ENCODE assay signal across 8 cellular contexts in the genomic region with DNA sequence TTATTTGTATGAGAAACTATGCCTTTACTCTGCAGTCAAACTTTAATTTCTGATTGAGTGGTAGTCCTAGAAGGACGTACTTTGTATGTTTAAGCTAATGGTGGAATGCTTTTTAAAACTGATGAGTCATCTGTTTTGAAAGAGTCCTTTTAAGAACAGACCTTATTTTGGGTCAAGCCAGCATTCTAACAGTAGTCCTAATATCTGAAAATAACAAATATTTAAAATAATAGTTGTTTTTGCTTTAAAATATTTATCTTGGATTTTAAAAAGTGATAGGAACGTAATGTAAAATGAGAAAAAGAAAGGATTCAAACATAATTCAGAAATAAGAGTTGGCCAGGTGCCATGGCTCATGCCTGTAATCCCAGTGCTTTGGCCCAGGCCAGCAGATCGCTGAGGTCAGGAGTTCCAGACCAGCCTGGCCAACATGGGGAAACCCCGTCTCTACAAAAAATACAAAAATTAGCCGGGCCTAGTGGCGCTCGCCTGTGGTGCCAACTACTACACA. TPM values are rescaled to one million over a fixed set of nuclear protein-coding genes. Genes with fewer than 3 reads are reported as not detected.
DNase-seq lines count a peak whose midpoint lies in the region; ATAC-seq and TF ChIP-seq lines count a peak whose summit lies in the region.

No MANE protein-coding gene starts in this region.

- peaks cover 22% of the 10 kb centered on the region for H3K36me3 Mint-ChIP-seq in activated CD8-positive, alpha-beta T cell treated with anti-CD3 and anti-CD28 coated beads for 36 hours (ENCODE audit: low read depth)
- H3K36me3 Mint-ChIP-seq in activated CD8-positive, alpha-beta T cell treated with anti-CD3 and anti-CD28 coated beads, Interleukin-2, amount 10 ng/mL, durations not matched to agents 7 days and 5 days (ENCODE audit: low read depth), result peaks cover 26% of the 10 kb centered on the region

- TF ChIP-seq EP300 in ovary (IDR thresholded peaks at IDR 0.05), result no peak

- TF ChIP-seq CTCF in activated CD8-positive, alpha-beta T cell treated with anti-CD3 and anti-CD28 coated beads for 36 hours (IDR thresholded peaks at IDR 0.05), result no peak
- TF ChIP-seq CTCF in RWPE1 (conservative IDR thresholded peaks at IDR 0.05; ENCODE audit: low read depth) (no peak), esophagus squamous epithelium (IDR thresholded peaks at IDR 0.05) (no peak), ovary (IDR thresholded peaks at IDR 0.05) (no peak)

- no peak for ATAC-seq in activated CD8-positive, alpha-beta T cell treated with anti-CD3 and anti-CD28 coated beads for 36 hours
- no peak for ATAC-seq in activated CD8-positive, alpha-beta T cell treated with anti-CD3 and anti-CD28 coated beads, Interleukin-2, amount 10 ng/mL, durations not matched to agents 7 days and 5 days
- no peak for ATAC-seq in HG03108 (IDR thresholded peaks at IDR 0.05; ENCODE audit: unreplicated experiment)

- H3K4me3 ChIP-seq in esophagus squamous epithelium (peak overlapping the region in 3 of 4 donors; percentile 81 to 97 (median 88)), ovary (peak overlapping the region; percentile 68)

- DNase-seq in activated CD8-positive, alpha-beta T cell treated with anti-CD3 and anti-CD28 coated beads for 36 hours, result no peak
- DNase-seq in activated CD8-positive, alpha-beta T cell treated with anti-CD3 and anti-CD28 coated beads, Interleukin-2, amount 10 ng/mL, durations not matched to agents 7 days and 5 days, result no peak
- DNase-seq in RWPE1 (ENCODE audit: low spot score) (peak; percentile 59), esophagus squamous epithelium (lab: John Stamatoyannopoulos, UW) (no peak), ovary (peak; percentile 30 to 64 (median 56)), NCI-H2029 treated with DMSO at 0.1 percent for 48 hours (lab: John Stamatoyannopoulos, UW) (no peak), NCI-H510A treated with DMSO at 0.1 percent for 48 hours (lab: John Stamatoyannopoulos, UW) (no peak)

- peak overlapping the region; percentile 93 for H3K4me3 Mint-ChIP-seq in activated CD8-positive, alpha-beta T cell treated with anti-CD3 and anti-CD28 coated beads for 36 hours
- H3K4me3 Mint-ChIP-seq in activated CD8-positive, alpha-beta T cell treated with anti-CD3 and anti-CD28 coated beads, Interleukin-2, amount 10 ng/mL, durations not matched to agents 7 days and 5 days, result no peak overlapping the region

- 41 to 53% methylated on average over 7 of the region's 7 CpGs for WGBS in esophagus squamous epithelium, 2 donors
- 13 to 22% (median 15%) methylated on average over 7 of the region's 7 CpGs for WGBS in ovary, 3 donors

- H3K27ac ChIP-seq in RWPE1 (peak overlapping the region; percentile 79), esophagus squamous epithelium (peak overlapping the region in 2 of 4 donors; percentile 90), ovary (peak overlapping the region in 1 of 2 donors; percentile 94)

- CTCF ChIA-PET in activated CD8-positive, alpha-beta T cell treated with anti-CD3 and anti-CD28 coated beads for 36 hours (lab: Charles Lee), result interaction anchor here (2.0 to 3.1 kb wide), 2 partner anchors 67 to 208 kb away, joined by 6 to 27 read pairs; no protein-coding TSS in a partner anchor
- CTCF ChIA-PET in activated CD8-positive, alpha-beta T cell treated with anti-CD3 and anti-CD28 coated beads, Interleukin-2, amount 10 ng/mL, durations not matched to agents 7 days and 5 days (lab: Charles Lee), result interaction anchor here (4.3 kb wide), 1 partner anchor 67 kb away, joined by 35 read pairs; no protein-coding TSS in a partner anchor
- CTCF ChIA-PET in RWPE1 (lab: Yijun Ruan, JAX), result interaction anchor here (0.6 kb wide), 1 partner anchor 153 kb away, joined by 3 read pairs; no protein-coding TSS in a partner anchor

- peaks cover 10% of the 10 kb centered on the region for H3K27me3 Mint-ChIP-seq in activated CD8-positive, alpha-beta T cell treated with anti-CD3 and anti-CD28 coated beads for 36 hours
- H3K27me3 Mint-ChIP-seq in activated CD8-positive, alpha-beta T cell treated with anti-CD3 and anti-CD28 coated beads, Interleukin-2, amount 10 ng/mL, durations not matched to agents 7 days and 5 days (ENCODE audit: low read depth), result peaks cover 27% of the 10 kb centered on the region

- H3K27me3 ChIP-seq in esophagus squamous epithelium (no peaks in the 10 kb centered on the region), ovary (no peaks in the 10 kb centered on the region)

- intact Hi-C loops in activated CD8-positive, alpha-beta T cell treated with anti-CD3 and anti-CD28 coated beads for 36 hours (cut with micrococcal nuclease), result loop anchor here (10.0 kb wide), 1 partner anchor 256 kb away; a partner anchor contains a TSS
- intact Hi-C loops in esophagus squamous epithelium (cut with DNase I) (no loop called here), ovary (cut with DNase I) (loop anchor here in 1 of 4 donors (10.0 kb wide), 1 partner anchor 256 kb away; a partner anchor contains a TSS)

- H3K9me3 Mint-ChIP-seq in activated CD8-positive, alpha-beta T cell treated with anti-CD3 and anti-CD28 coated beads for 36 hours, result no peaks in the 10 kb centered on the region
- H3K9me3 Mint-ChIP-seq in activated CD8-positive, alpha-beta T cell treated with anti-CD3 and anti-CD28 coated beads, Interleukin-2, amount 10 ng/mL, durations not matched to agents 7 days and 5 days (ENCODE audit: insufficient read depth), result no peaks in the 10 kb centered on the region

- POLR2A ChIA-PET in activated CD8-positive, alpha-beta T cell treated with anti-CD3 and anti-CD28 coated beads for 36 hours (lab: Charles Lee), result interaction anchor here (0.6 to 1.4 kb wide), 2 partner anchors 67 to 255 kb away, joined by 3 to 4 read pairs; no protein-coding TSS in a partner anchor
- POLR2A ChIA-PET in activated CD8-positive, alpha-beta T cell treated with anti-CD3 and anti-CD28 coated beads, Interleukin-2, amount 10 ng/mL, durations not matched to agents 7 days and 5 days (lab: Charles Lee), result interaction anchor here (1.5 kb wide), 1 partner anchor 111 kb away, joined by 3 read pairs; no protein-coding TSS in a partner anchor
- POLR2A ChIA-PET in RWPE1 (lab: Yijun Ruan, JAX; ENCODE audit: low non-redundant PET), result no interaction called here

- no peaks in the 10 kb centered on the region for H3K36me3 ChIP-seq in esophagus squamous epithelium
- no peaks in the 10 kb centered on the region for H3K36me3 ChIP-seq in ovary

- H3K4me1 Mint-ChIP-seq in activated CD8-positive, alpha-beta T cell treated with anti-CD3 and anti-CD28 coated beads for 36 hours (ENCODE audit: low read depth), result peaks cover 30% of the 10 kb centered on the region
- peaks cover 32% of the 10 kb centered on the region for H3K4me1 Mint-ChIP-seq in activated CD8-positive, alpha-beta T cell treated with anti-CD3 and anti-CD28 coated beads, Interleukin-2, amount 10 ng/mL, durations not matched to agents 7 days and 5 days (ENCODE audit: low read depth)

- H3K4me1 ChIP-seq in esophagus squamous epithelium (peaks cover 8 to 49% (median 9%) of the 10 kb centered on the region in 3 donors), ovary (ENCODE audit: insufficient read depth) (peaks cover 4% of the 10 kb centered on the region)

- TF ChIP-seq POLR2A in esophagus squamous epithelium (IDR thresholded peaks at IDR 0.05) (no peak), ovary (IDR thresholded peaks at IDR 0.05) (no peak)

- no peaks in the 10 kb centered on the region for H3K9me3 ChIP-seq in esophagus squamous epithelium
- no peaks in the 10 kb centered on the region for H3K9me3 ChIP-seq in ovary

- H3K27ac Mint-ChIP-seq in activated CD8-positive, alpha-beta T cell treated with anti-CD3 and anti-CD28 coated beads for 36 hours, result no peak overlapping the region
- H3K27ac Mint-ChIP-seq in activated CD8-positive, alpha-beta T cell treated with anti-CD3 and anti-CD28 coated beads, Interleukin-2, amount 10 ng/mL, durations not matched to agents 7 days and 5 days, result no peak overlapping the region

RNA-seq across cellular contexts. Expression of a gene that starts 1.3 kb away (rescaled TPM):
- 10 to 100 TPM; 29.1 to 30.7 TPM for total RNA-seq in activated CD8-positive, alpha-beta T cell treated with anti-CD3 and anti-CD28 coated beads for 36 hours
- 10 to 100 TPM; 25.5 to 27.9 TPM for total RNA-seq in activated CD8-positive, alpha-beta T cell treated with anti-CD3 and anti-CD28 coated beads, Interleukin-2, amount 10 ng/mL, durations not matched to agents 7 days and 5 days
- total RNA-seq in esophagus squamous epithelium (10 to 100 TPM; 11.6 to 27.8 (median 24.5) TPM), ovary (10 to 100 TPM; 25.3 to 41.8 (median 33.1) TPM)
- 10 to 100 TPM; 10.3 to 14.8 TPM for polyA plus RNA-seq in ovary

Comparison
In these comparisons a context has a peak if more than half of its experiments do, and no peak if none do; other contexts are left out.
1. DNase-seq: peak in RWPE1 (single experiment) and ovary (5 of 5); none in activated CD8-positive, alpha-beta T cell treated with anti-CD3 and anti-CD28 coated beads for 36 hours (single experiment), activated CD8-positive, alpha-beta T cell treated with anti-CD3 and anti-CD28 coated beads, Interleukin-2, amount 10 ng/mL, durations not matched to agents 7 days and 5 days (single experiment), esophagus squamous epithelium (single experiment), NCI-H2029 treated with DMSO at 0.1 percent for 48 hours (single experiment) and NCI-H510A treated with DMSO at 0.1 percent for 48 hours (single experiment).